14 cellular contexts compared by ENCODE assay signal in genomic region chr16:10751291-10751697, GRCh38. TPM values are rescaled to one million over a fixed set of nuclear protein-coding genes. Genes with fewer than 3 reads are reported as not detected.
DNase-seq lines count a peak whose midpoint lies in the region; FAIRE-seq and TF ChIP-seq lines count a peak whose summit lies in the region.
"Had no signal": no experiment of that assay in that cellular context is flagged by ENCODE, and none has a peak within 500 bp of the region (broad histone marks: within the 10 kb centered on the region; RNA-seq: fewer than 3 reads in every experiment).

No MANE protein-coding gene starts in this region.

- no peak overlapping the region for H3K4me3 Mint-ChIP-seq in activated CD4-positive, alpha-beta T cell treated with anti-CD3 and anti-CD28 coated beads, Interleukin-2, amount 10 ng/mL, durations not matched to agents 7 days and 5 days
- H3K4me3 Mint-ChIP-seq in chondrocyte (ENCODE audit: unreplicated experiment), result no peak overlapping the region

- no peak for TF ChIP-seq CTCF in chondrocyte (IDR thresholded peaks at IDR 0.05)

- POLR2A ChIA-PET in activated CD4-positive, alpha-beta T cell treated with anti-CD3 and anti-CD28 coated beads, Interleukin-2, amount 10 ng/mL, durations not matched to agents 7 days and 5 days (lab: Charles Lee), result no interaction called here

- FAIRE-seq in GM19239 (lab: Jason Lieb, UNC), result peak; percentile 61

- CTCF ChIA-PET in activated CD4-positive, alpha-beta T cell treated with anti-CD3 and anti-CD28 coated beads, Interleukin-2, amount 10 ng/mL, durations not matched to agents 7 days and 5 days (lab: Charles Lee), result interaction anchor here (0.9 to 1.7 kb wide), 3 partner anchors 8 to 165 kb away, joined by 3 to 7 read pairs (median 3); partner anchors contain the start of gene NUBP1

- no peaks in the 10 kb centered on the region for H3K9me3 Mint-ChIP-seq in activated CD4-positive, alpha-beta T cell treated with anti-CD3 and anti-CD28 coated beads, Interleukin-2, amount 10 ng/mL, durations not matched to agents 7 days and 5 days
- H3K9me3 Mint-ChIP-seq in chondrocyte (ENCODE audit: low read depth), result no peaks in the 10 kb centered on the region

- peaks cover 56 to 71% (median 61%) of the 10 kb centered on the region in 3 donors for H3K36me3 ChIP-seq in skeletal muscle tissue (ENCODE audit: control insufficient read depth in 3 of 3, insufficient read depth in 3 of 3, low read length in 3 of 3)

- no peaks in the 10 kb centered on the region for H3K9me3 ChIP-seq in skeletal muscle tissue (ENCODE audit: control insufficient read depth in 3 of 3, low read length in 3 of 3)
- H3K9me3 ChIP-seq: tibial nerve had no signal

- peak; percentile 40 to 52 for DNase-seq in activated CD4-positive, alpha-beta T cell treated with anti-CD3 and anti-CD28 coated beads, Interleukin-2, amount 50 U/mL, for 48 hours
- DNase-seq in activated CD4-positive, alpha-beta T cell treated with anti-CD3 and anti-CD28 coated beads, Interleukin-2, amount 10 ng/mL, durations not matched to agents 7 days and 5 days, result no peak
- DNase-seq in GM19239 (ENCODE audit: insufficient read length, low spot score) (no peak), chondrocyte (ENCODE audit: low spot score) (peak; percentile 63), NCI-H446 (lab: John Stamatoyannopoulos, UW) (no peak), NCI-H69 (lab: John Stamatoyannopoulos, UW) (no peak), NCI-H2081 treated with DMSO at 0.1 percent for 48 hours (lab: John Stamatoyannopoulos, UW) (no peak)
- DNase-seq: activated naive CD4-positive, alpha-beta T cell treated with anti-CD3 and anti-CD28 coated beads, Interleukin-2, amount 50 U/mL, for 16 hours; hippocampal formation had no signal

- peaks cover 25% of the 10 kb centered on the region for H3K4me1 Mint-ChIP-seq in activated CD4-positive, alpha-beta T cell treated with anti-CD3 and anti-CD28 coated beads, Interleukin-2, amount 10 ng/mL, durations not matched to agents 7 days and 5 days
- H3K4me1 Mint-ChIP-seq in chondrocyte (ENCODE audit: low read depth), result peaks cover 29% of the 10 kb centered on the region

- no peaks in the 10 kb centered on the region for H3K27me3 Mint-ChIP-seq in activated CD4-positive, alpha-beta T cell treated with anti-CD3 and anti-CD28 coated beads, Interleukin-2, amount 10 ng/mL, durations not matched to agents 7 days and 5 days
- H3K27me3 Mint-ChIP-seq in chondrocyte (ENCODE audit: low read depth), result no peaks in the 10 kb centered on the region

- H3K4me3 ChIP-seq in skeletal muscle tissue (ENCODE audit: low read length in 3 of 3), result no peak overlapping the region
- H3K4me3 ChIP-seq: lung, tibial nerve had no signal

- H3K9ac ChIP-seq in skeletal muscle tissue (ENCODE audit: low read depth in 1 of 3, low read length in 3 of 3), result no peak overlapping the region

- peak overlapping the region; percentile 39 for H3K27ac ChIP-seq in skeletal muscle tissue (ENCODE audit: low read depth, low read length)
- H3K27ac ChIP-seq: HL-60 had no signal

- H3K4me1 ChIP-seq in skeletal muscle tissue (ENCODE audit: control insufficient read depth in 3 of 3, insufficient read depth in 3 of 3, low read length in 3 of 3), result no peaks in the 10 kb centered on the region

- peaks cover 45% of the 10 kb centered on the region for H3K36me3 Mint-ChIP-seq in activated CD4-positive, alpha-beta T cell treated with anti-CD3 and anti-CD28 coated beads, Interleukin-2, amount 10 ng/mL, durations not matched to agents 7 days and 5 days (ENCODE audit: low read depth)
- peaks cover 11% of the 10 kb centered on the region for H3K36me3 Mint-ChIP-seq in chondrocyte (ENCODE audit: low read depth)

- no peak overlapping the region for H3K27ac Mint-ChIP-seq in activated CD4-positive, alpha-beta T cell treated with anti-CD3 and anti-CD28 coated beads, Interleukin-2, amount 10 ng/mL, durations not matched to agents 7 days and 5 days
- no peak overlapping the region for H3K27ac Mint-ChIP-seq in chondrocyte (ENCODE audit: unreplicated experiment)

- H3K27me3 ChIP-seq in skeletal muscle tissue (ENCODE audit: control insufficient read depth in 3 of 3, insufficient read depth in 3 of 3, low read length in 3 of 3), result no peaks in the 10 kb centered on the region
- H3K27me3 ChIP-seq: tibial nerve had no signal

RNA-seq across cellular contexts. Expression of gene NUBP1, which starts 7.7 kb away (rescaled TPM):
- 10 to 100 TPM; 26.3 to 28.7 TPM for total RNA-seq in activated CD4-positive, alpha-beta T cell treated with anti-CD3 and anti-CD28 coated beads, Interleukin-2, amount 10 ng/mL, durations not matched to agents 7 days and 5 days
- total RNA-seq in chondrocyte (17.2 to 20.0 TPM (median 18.5 TPM) in 3 replicates), skeletal muscle tissue (33.4 TPM)

RNA-seq across cellular contexts. Expression of gene TEKT5, which starts 56.6 kb away (rescaled TPM):
- not detected for total RNA-seq in activated CD4-positive, alpha-beta T cell treated with anti-CD3 and anti-CD28 coated beads, Interleukin-2, amount 10 ng/mL, durations not matched to agents 7 days and 5 days
- total RNA-seq in chondrocyte, result not detected in 3 replicates
- total RNA-seq in skeletal muscle tissue, result not detected
- total RNA-seq: omental fat pad, tibial nerve had no signal

Comparison
In these comparisons a context has a peak if more than half of its experiments do, and no peak if none do; other contexts are left out.
1. DNase-seq: peak in activated CD4-positive, alpha-beta T cell treated with anti-CD3 and anti-CD28 coated beads, Interleukin-2, amount 50 U/mL, for 48 hours (2 of 2) and chondrocyte (single experiment); none in activated CD4-positive, alpha-beta T cell treated with anti-CD3 and anti-CD28 coated beads, Interleukin-2, amount 10 ng/mL, durations not matched to agents 7 days and 5 days (single experiment), GM19239 (single experiment), NCI-H446 (0 of 2), NCI-H69 (single experiment) and NCI-H2081 treated with DMSO at 0.1 percent for 48 hours (single experiment).